In the genomic region with DNA sequence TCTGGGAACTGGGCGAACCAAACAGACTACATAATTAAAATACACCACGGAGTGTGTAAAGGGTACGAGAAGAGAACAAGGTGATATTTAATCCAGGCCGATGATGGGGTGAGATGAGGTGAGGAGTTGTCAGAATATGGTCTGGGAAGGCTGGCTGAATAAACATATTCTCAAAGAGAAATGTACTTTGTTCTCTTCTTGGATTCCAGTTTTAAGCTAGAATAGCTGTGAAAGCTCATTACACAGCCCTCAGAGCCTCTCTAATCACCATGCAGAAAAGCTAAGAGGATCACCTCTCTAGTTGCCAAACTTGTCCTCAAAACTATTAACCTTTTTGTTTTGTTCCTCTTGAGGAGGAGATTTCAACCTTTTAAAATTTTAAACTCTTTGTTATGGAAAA, we compare ENCODE assay signal across 2 cellular contexts.
TF ChIP-seq lines count a peak whose summit lies in the region.

No MANE protein-coding gene starts in this region.

TF ChIP-seq in GM23338, 12 proteins besides CTCF, POLR2A, EP300 and RAD21 (continued from another document):
- TF ChIP-seq ZNF462 (CRISPR knock-in tag; IDR thresholded peaks at IDR 0.05) (no peak), JUNB (IDR thresholded peaks at IDR 0.05; ENCODE audit: unreplicated experiment) (no peak), NANOG (IDR thresholded peaks at IDR 0.05; ENCODE audit: borderline replicate concordance) (no peak), ZNF331 (CRISPR knock-in tag; IDR thresholded peaks at IDR 0.05; ENCODE audit: low read depth) (no peak), POLR2AphosphoS5 (IDR thresholded peaks at IDR 0.05; ENCODE audit: low read depth) (no peak), ZNF114 (CRISPR knock-in tag; IDR thresholded peaks at IDR 0.05) (no peak), CREB1 (CRISPR knock-in tag; IDR thresholded peaks at IDR 0.05; ENCODE audit: low read depth) (no peak), EZH2 (IDR thresholded peaks at IDR 0.05; ENCODE audit: low read depth, unreplicated experiment) (no peak), REST (IDR thresholded peaks at IDR 0.05; ENCODE audit: unreplicated experiment) (no peak)

TF ChIP-seq in WTC11, 78 proteins besides CTCF, POLR2A, EP300 and RAD21 (continued from another document):
- TF ChIP-seq, protein P1, sequence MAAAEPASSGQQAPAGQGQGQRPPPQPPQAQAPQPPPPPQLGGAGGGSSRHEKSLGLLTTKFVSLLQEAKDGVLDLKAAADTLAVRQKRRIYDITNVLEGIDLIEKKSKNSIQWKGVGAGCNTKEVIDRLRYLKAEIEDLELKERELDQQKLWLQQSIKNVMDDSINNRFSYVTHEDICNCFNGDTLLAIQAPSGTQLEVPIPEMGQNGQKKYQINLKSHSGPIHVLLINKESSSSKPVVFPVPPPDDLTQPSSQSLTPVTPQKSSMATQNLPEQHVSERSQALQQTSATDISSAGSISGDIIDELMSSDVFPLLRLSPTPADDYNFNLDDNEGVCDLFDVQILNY (CRISPR knock-in tag; IDR thresholded peaks at IDR 0.05) = no peak
- TF ChIP-seq, protein P2, sequence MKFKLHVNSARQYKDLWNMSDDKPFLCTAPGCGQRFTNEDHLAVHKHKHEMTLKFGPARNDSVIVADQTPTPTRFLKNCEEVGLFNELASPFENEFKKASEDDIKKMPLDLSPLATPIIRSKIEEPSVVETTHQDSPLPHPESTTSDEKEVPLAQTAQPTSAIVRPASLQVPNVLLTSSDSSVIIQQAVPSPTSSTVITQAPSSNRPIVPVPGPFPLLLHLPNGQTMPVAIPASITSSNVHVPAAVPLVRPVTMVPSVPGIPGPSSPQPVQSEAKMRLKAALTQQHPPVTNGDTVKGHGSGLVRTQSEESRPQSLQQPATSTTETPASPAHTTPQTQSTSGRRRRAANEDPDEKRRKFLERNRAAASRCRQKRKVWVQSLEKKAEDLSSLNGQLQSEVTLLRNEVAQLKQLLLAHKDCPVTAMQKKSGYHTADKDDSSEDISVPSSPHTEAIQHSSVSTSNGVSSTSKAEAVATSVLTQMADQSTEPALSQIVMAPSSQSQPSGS (CRISPR knock-in tag; IDR thresholded peaks at IDR 0.05; ENCODE audit: borderline replicate concordance, low read depth) = no peak
- TF ChIP-seq, protein P3, sequence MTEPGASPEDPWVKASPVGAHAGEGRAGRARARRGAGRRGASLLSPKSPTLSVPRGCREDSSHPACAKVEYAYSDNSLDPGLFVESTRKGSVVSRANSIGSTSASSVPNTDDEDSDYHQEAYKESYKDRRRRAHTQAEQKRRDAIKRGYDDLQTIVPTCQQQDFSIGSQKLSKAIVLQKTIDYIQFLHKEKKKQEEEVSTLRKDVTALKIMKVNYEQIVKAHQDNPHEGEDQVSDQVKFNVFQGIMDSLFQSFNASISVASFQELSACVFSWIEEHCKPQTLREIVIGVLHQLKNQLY (CRISPR knock-in tag; IDR thresholded peaks at IDR 0.05) = no peak
- no peak for TF ChIP-seq ARID4B (CRISPR knock-in tag; IDR thresholded peaks at IDR 0.05; ENCODE audit: borderline replicate concordance)
- TF ChIP-seq USF1 (CRISPR knock-in tag; IDR thresholded peaks at IDR 0.05) = no peak
- no peak for TF ChIP-seq ELF4 (CRISPR knock-in tag; IDR thresholded peaks at IDR 0.05; ENCODE audit: low read depth)
- TF ChIP-seq NFYB (CRISPR knock-in tag; conservative IDR thresholded peaks at IDR 0.05; ENCODE audit: low read depth) = no peak
- TF ChIP-seq ATF3 (CRISPR knock-in tag; conservative IDR thresholded peaks at IDR 0.05) = no peak
- no peak for TF ChIP-seq PREB (CRISPR knock-in tag; IDR thresholded peaks at IDR 0.05; ENCODE audit: borderline replicate concordance)
- TF ChIP-seq MYBL2 (CRISPR knock-in tag; IDR thresholded peaks at IDR 0.05) = no peak
- TF ChIP-seq, protein P4, sequence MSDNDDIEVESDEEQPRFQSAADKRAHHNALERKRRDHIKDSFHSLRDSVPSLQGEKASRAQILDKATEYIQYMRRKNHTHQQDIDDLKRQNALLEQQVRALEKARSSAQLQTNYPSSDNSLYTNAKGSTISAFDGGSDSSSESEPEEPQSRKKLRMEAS (CRISPR knock-in tag; IDR thresholded peaks at IDR 0.05) = no peak
- no peak for TF ChIP-seq ZNF138 (CRISPR knock-in tag; conservative IDR thresholded peaks at IDR 0.05)
TF ChIP-seq in WTC11: peak in this region for 0.
